In the genomic region with DNA sequence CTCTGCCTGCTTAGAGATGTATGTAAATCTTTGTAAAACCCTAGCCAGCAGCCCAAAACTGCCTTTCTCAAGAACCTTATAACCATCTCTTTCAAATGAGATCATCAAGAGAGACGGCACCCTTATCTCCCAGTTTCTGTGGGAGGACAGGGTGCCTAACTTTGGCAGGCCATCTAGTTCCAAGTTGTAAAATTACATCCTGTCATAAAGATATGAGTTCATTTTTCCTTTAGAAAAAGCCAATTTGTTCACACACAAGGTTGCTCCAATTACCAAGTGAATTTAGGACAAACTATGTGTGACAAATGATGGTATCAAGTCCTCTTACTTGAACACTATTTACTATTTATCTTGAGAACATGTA, we compare ENCODE assay signal across 20 cellular contexts.
A peak's percentile ranks its signal among the peaks of the same experiment; 100 is the strongest.
DNase-seq lines count a peak whose midpoint lies in the region; ATAC-seq and TF ChIP-seq lines count a peak whose summit lies in the region.
"Had no signal": no experiment of that assay in that cellular context is flagged by ENCODE, and none has a peak within 500 bp of the region (broad histone marks: within the 10 kb centered on the region; RNA-seq: fewer than 3 reads in every experiment).

No MANE protein-coding gene starts in this region.

- no peak overlapping the region for H3K56ac ChIP-seq in mesendoderm (ENCODE audit: low read length)

- H2AK5ac ChIP-seq in mesendoderm (ENCODE audit: low read length) = no peak overlapping the region

- H2BK120ac ChIP-seq in mesendoderm (ENCODE audit: low read depth, low read length) = no peak overlapping the region

- ATAC-seq in HG02840 (IDR thresholded peaks at IDR 0.05; ENCODE audit: low FRiP score, unreplicated experiment) (no peak), sciatic nerve (no peak)
- ATAC-seq: gastroesophageal sphincter, left lung had no signal

- no CpG with 5 or more reads among the region's 1 CpG for WGBS in mesendoderm (ENCODE audit: extremely low coverage, insufficient coverage, low lambda C conversion rate)
- WGBS in tibial nerve, 2 donors = 64 to 76% methylated on average over 1 of the region's 1 CpG

- H3K4ac ChIP-seq in mesendoderm (ENCODE audit: low read depth, low read length) = no peak overlapping the region

- H3K27me3 ChIP-seq in mesendoderm (ENCODE audit: insufficient read depth, low read length, poor library complexity) (no peaks in the 10 kb centered on the region), tibial nerve (no peaks in the 10 kb centered on the region)
- H3K27me3 ChIP-seq: BE2C, gastroesophageal sphincter, left lung had no signal

- intact Hi-C loops in sciatic nerve (cut with DNase I) = no loop called here

- no peak overlapping the region for H3K4me3 ChIP-seq in AG09309 (ENCODE audit: control insufficient read depth, low read depth, low read length)
- H3K4me3 ChIP-seq in mesendoderm (ENCODE audit: low read length) = no peak overlapping the region
- no peak overlapping the region for H3K4me3 ChIP-seq in tibial nerve
- H3K4me3 ChIP-seq: gastroesophageal sphincter, left lung had no signal

- H3K4me2 ChIP-seq in mesendoderm (ENCODE audit: low read length) = no peak overlapping the region

- H3K79me1 ChIP-seq in mesendoderm (ENCODE audit: low read length) = peaks cover 4% of the 10 kb centered on the region

- H3K9me3 ChIP-seq in tibial nerve = no peaks in the 10 kb centered on the region
- H3K9me3 ChIP-seq: BE2C, gastroesophageal sphincter, left lung had no signal

- no peak overlapping the region for H3K23ac ChIP-seq in mesendoderm (ENCODE audit: low read length)

- H3K18ac ChIP-seq in mesendoderm (ENCODE audit: low read length) = no peak overlapping the region

- H4K5ac ChIP-seq in mesendoderm (ENCODE audit: low read length) = no peak overlapping the region

- no peak overlapping the region for H4K8ac ChIP-seq in mesendoderm (ENCODE audit: low read depth, low read length)

- H2BK15ac ChIP-seq in mesendoderm (replicated peaks; ENCODE audit: low read depth) = no peak overlapping the region

- peak; percentile 56 for DNase-seq in AG09309 (ENCODE audit: low read depth)
- DNase-seq in GM03348 (ENCODE audit: low spot score) = peak; percentile 20
- peak; percentile 89 for DNase-seq in amniotic epithelial cell (ENCODE audit: low read depth)
- DNase-seq in mesendoderm = peak; percentile 32
- no peak for DNase-seq in tibial nerve (ENCODE audit: low spot score in 2 of 2)
- DNase-seq in KG1 (lab: John Stamatoyannopoulos, UW) = no peak
- DNase-seq in sciatic nerve (ENCODE audit: low spot score) = no peak
- DNase-seq: activated CD4-positive, alpha-beta T cell treated with anti-CD3 and anti-CD28 coated beads for 4 hours; activated CD8-positive, alpha-beta memory T cell treated with anti-CD3 and anti-CD28 coated beads, Interleukin-2, amount 50 U/mL, for 48 hours; BE2C; Calu3; left lung; NCI-H1417; NCI-H2171; NCI-H82; nucleus accumbens; stimulated activated CD4-positive, alpha-beta T cell treated with anti-CD3 and anti-CD28 coated beads, Interleukin-2, amount 100 ng/mL, for 48 hours; T-helper 9 cell had no signal

- no peaks in the 10 kb centered on the region for H3K36me3 ChIP-seq in mesendoderm (ENCODE audit: control insufficient read depth, insufficient read depth, low read length)
- peaks cover 0 to 13% (median 0%) of the 10 kb centered on the region in 3 donors for H3K36me3 ChIP-seq in tibial nerve

- no peak overlapping the region for H3K9ac ChIP-seq in mesendoderm (ENCODE audit: low read length)

- no peak overlapping the region for H2BK5ac ChIP-seq in mesendoderm (ENCODE audit: low read length)

- peaks cover 12% of the 10 kb centered on the region for H3K79me2 ChIP-seq in mesendoderm (ENCODE audit: control insufficient read depth, insufficient read depth, low read length)

- TF ChIP-seq EP300 in tibial nerve (IDR thresholded peaks at IDR 0.05) = no peak

- TF ChIP-seq POLR2A in tibial nerve (IDR thresholded peaks at IDR 0.05) = no peak

- H3K27ac ChIP-seq in mesendoderm (ENCODE audit: low read depth, low read length) = no peak overlapping the region
- H3K27ac ChIP-seq in tibial nerve = no peak overlapping the region
- H3K27ac ChIP-seq: gastroesophageal sphincter, left lung had no signal

- H3K4me1 ChIP-seq in mesendoderm (ENCODE audit: control insufficient read depth, low read depth, low read length) (peaks cover 2% of the 10 kb centered on the region), tibial nerve (no peaks in the 10 kb centered on the region)
- H3K4me1 ChIP-seq: BE2C, gastroesophageal sphincter, left lung had no signal

- no peak for TF ChIP-seq CTCF in AG09309 (IDR thresholded peaks at IDR 0.05; ENCODE audit: control insufficient read depth, insufficient read depth, low read depth, low read length, missing control alignments)
- TF ChIP-seq CTCF in tibial nerve (IDR thresholded peaks at IDR 0.05) = no peak

Comparison
In these comparisons a context has a peak if more than half of its experiments do, and no peak if none do; other contexts are left out.
1. DNase-seq: peak in AG09309 (single experiment), GM03348 (single experiment), amniotic epithelial cell (single experiment) and mesendoderm (single experiment); none in tibial nerve (0 of 2), KG1 (single experiment) and sciatic nerve (single experiment).